ENCODE assay signal across 14 cellular contexts in genomic region chr12:50083301-50083700, GRCh38. TPM values are rescaled to one million over a fixed set of nuclear protein-coding genes. Genes with fewer than 3 reads are reported as not detected.
DNase-seq lines count a peak whose midpoint lies in the region; ATAC-seq and TF ChIP-seq lines count a peak whose summit lies in the region.
"Had no signal": no experiment of that assay in that cellular context is flagged by ENCODE, and none has a peak within 500 bp of the region (broad histone marks: within the 10 kb centered on the region; RNA-seq: fewer than 3 reads in every experiment).

No MANE protein-coding gene starts in this region.

- no peak overlapping the region for H2AFZ ChIP-seq in PC-9
- H2AFZ ChIP-seq: GM23248 had no signal

- H3K4me3 Mint-ChIP-seq in Calu3 (ENCODE audit: low read depth, unreplicated experiment) (peak overlapping the region; percentile 59), chondrocyte (ENCODE audit: unreplicated experiment) (peak overlapping the region; percentile 54), osteocyte (ENCODE audit: unreplicated experiment) (peak overlapping the region; percentile 69)

- no peaks in the 10 kb centered on the region for H3K36me3 ChIP-seq in PC-9 (ENCODE audit: low read depth)

- no peaks in the 10 kb centered on the region for H3K9me3 ChIP-seq in PC-9 (ENCODE audit: insufficient read depth, low read depth)
- H3K9me3 ChIP-seq: ascending aorta, gastrocnemius medialis, tibial artery had no signal

- H3K4me1 Mint-ChIP-seq in Calu3 (ENCODE audit: low read depth, unreplicated experiment), result peaks cover 6% of the 10 kb centered on the region
- H3K4me1 Mint-ChIP-seq in chondrocyte (ENCODE audit: low read depth), result peaks cover 37% of the 10 kb centered on the region
- H3K4me1 Mint-ChIP-seq in osteocyte (ENCODE audit: unreplicated experiment), result peaks cover 27% of the 10 kb centered on the region

- no peaks in the 10 kb centered on the region for H3K9me2 ChIP-seq in PC-9 (ENCODE audit: insufficient read depth)

- POLR2A ChIA-PET in PC-9 (lab: Charles Lee; ENCODE audit: unreplicated experiment), result no interaction called here

- H3K27me3 ChIP-seq in PC-9 (ENCODE audit: insufficient read depth, low read depth), result no peaks in the 10 kb centered on the region
- H3K27me3 ChIP-seq: ascending aorta, gastrocnemius medialis, tibial artery had no signal

- intact Hi-C loops in Calu3 (cut with micrococcal nuclease; ENCODE audit: unreplicated experiment), result no loop called here
- intact Hi-C loops in PC-9 (cut with micrococcal nuclease; ENCODE audit: unreplicated experiment), result loop anchor here (10.0 kb wide), 1 partner anchor 322 kb away; the partner anchor contains the start of gene LARP4

- H3K4me1 ChIP-seq in PC-9 (replicated peaks; ENCODE audit: insufficient read depth), result peaks cover 18% of the 10 kb centered on the region

- H3K27me3 Mint-ChIP-seq in Calu3 (ENCODE audit: unreplicated experiment) (no peaks in the 10 kb centered on the region), chondrocyte (ENCODE audit: low read depth) (no peaks in the 10 kb centered on the region), osteocyte (ENCODE audit: unreplicated experiment) (no peaks in the 10 kb centered on the region)

- TF ChIP-seq CTCF in Calu3 (IDR thresholded peaks at IDR 0.05; ENCODE audit: unreplicated experiment) (no peak), PC-9 (conservative IDR thresholded peaks at IDR 0.05) (no peak), chondrocyte (IDR thresholded peaks at IDR 0.05) (no peak), osteocyte (IDR thresholded peaks at IDR 0.05) (no peak)

- peaks cover 17% of the 10 kb centered on the region for H3K36me3 Mint-ChIP-seq in Calu3 (ENCODE audit: insufficient read depth, unreplicated experiment)
- peaks cover 5% of the 10 kb centered on the region for H3K36me3 Mint-ChIP-seq in chondrocyte (ENCODE audit: low read depth)
- peaks cover 12% of the 10 kb centered on the region for H3K36me3 Mint-ChIP-seq in osteocyte (ENCODE audit: unreplicated experiment)

- no TSS peak for BruUV-seq in Calu3 (replicated peaks; lab: Mats Ljungman, UMichigan)
- BruUV-seq in PC-9 (replicated peaks; lab: Mats Ljungman, UMichigan), result TSS peak; percentile 26

- peaks cover 12% of the 10 kb centered on the region for H3K79me2 ChIP-seq in PC-9 (ENCODE audit: low read depth)

- in situ Hi-C loops in ACHN (cut with HindIII; ENCODE audit: low pct_ligation_motif_present, low pct_unique_long_range_greater_than_20kb, low sequenced_read_pairs), result no loop called here

- H3K27ac Mint-ChIP-seq in Calu3 (ENCODE audit: unreplicated experiment) (peak overlapping the region; percentile 77), chondrocyte (ENCODE audit: unreplicated experiment) (peak overlapping the region; percentile 75), osteocyte (ENCODE audit: unreplicated experiment) (peak overlapping the region; percentile 91)

- no peak overlapping the region for H3K4me3 ChIP-seq in PC-9
- H3K4me3 ChIP-seq: ascending aorta, gastrocnemius medialis, GM23248, tibial artery had no signal

- H3K27ac ChIP-seq in PC-9, result no peak overlapping the region
- H3K27ac ChIP-seq: GM23248 had no signal

- CTCF ChIA-PET in Calu3 (lab: Charles Lee) (no interaction called here), PC-9 (lab: Charles Lee) (no interaction called here)

- no peak for ATAC-seq in GM19455 (IDR thresholded peaks at IDR 0.05; ENCODE audit: unreplicated experiment)
- ATAC-seq: gastrocnemius medialis had no signal

- no peak for DNase-seq in Calu3
- no peak for DNase-seq in PC-9
- DNase-seq in chondrocyte (ENCODE audit: low spot score), result no peak
- no peak for DNase-seq in osteocyte (ENCODE audit: extremely low spot score, unreplicated experiment)
- DNase-seq in ACHN, result no peak
- no peak for DNase-seq in anterior cingulate cortex (lab: John Stamatoyannopoulos, UW)
- DNase-seq: activated CD8-positive, alpha-beta memory T cell treated with anti-CD3 and anti-CD28 coated beads for 24 hours; effector CD4-positive, alpha-beta T cell; gastrocnemius medialis; GM23248; NCI-H2171; tibial artery had no signal

- no peaks in the 10 kb centered on the region for H4K20me1 ChIP-seq in PC-9 (ENCODE audit: insufficient read depth)

- H3K4me2 ChIP-seq in PC-9, result peak overlapping the region; percentile 99

- peaks cover 15% of the 10 kb centered on the region for H3F3A ChIP-seq in PC-9 (ENCODE audit: insufficient read depth, low read depth)

- H3K9me3 Mint-ChIP-seq in Calu3 (ENCODE audit: low read depth, unreplicated experiment) (no peaks in the 10 kb centered on the region), chondrocyte (ENCODE audit: low read depth) (no peaks in the 10 kb centered on the region), osteocyte (ENCODE audit: unreplicated experiment) (no peaks in the 10 kb centered on the region)

RNA-seq across cellular contexts. Expression of gene SMARCD1, which starts 1.8 kb away (rescaled TPM):
- total RNA-seq in Calu3 (2022) (36.9 and 40.9 TPM in 2 replicates), PC-9 (2021) (48.8 and 66.7 TPM in 2 replicates), chondrocyte (50.8 to 55.7 TPM (median 52.0 TPM) in 3 replicates), osteocyte (61.4 and 66.7 TPM in 2 replicates)

RNA-seq across cellular contexts. Expression of gene GPD1, which starts 20.5 kb away (rescaled TPM):
- 0.21 and 1.0 TPM in 2 replicates for total RNA-seq in Calu3 (2022)
- 0.24 and 1.0 TPM in 2 replicates for total RNA-seq in PC-9 (2021)
- 0.46 TPM in 1 of 3 replicates, not detected in the others for total RNA-seq in chondrocyte
- total RNA-seq in osteocyte, result 0.43 TPM in 1 of 2 replicates, not detected in the other
- total RNA-seq: GM23248 had no signal

RNA-seq across cellular contexts. Expression of gene ASIC1, which starts 25.9 kb away (rescaled TPM):
- total RNA-seq in Calu3 (2022) (3.5 and 4.1 TPM in 2 replicates), PC-9 (2021) (3.5 and 4.5 TPM in 2 replicates), chondrocyte (2.5 to 4.4 TPM (median 3.9 TPM) in 3 replicates), osteocyte (2.1 and 3.0 TPM in 2 replicates)
- total RNA-seq: ascending aorta had no signal

RNA-seq across cellular contexts. Expression of gene COX14, which starts 28.7 kb away (rescaled TPM):
- 37.1 and 39.7 TPM in 2 replicates for total RNA-seq in Calu3 (2022)
- total RNA-seq in PC-9 (2021), result 53.9 and 76.1 TPM in 2 replicates
- total RNA-seq in chondrocyte, result 37.8 to 53.1 TPM (median 44.7 TPM) in 3 replicates
- 41.5 and 54.9 TPM in 2 replicates for total RNA-seq in osteocyte

RNA-seq across cellular contexts. Expression of gene RACGAP1, which starts 58.0 kb away (rescaled TPM):
- 59.4 and 62.0 TPM in 2 replicates for total RNA-seq in Calu3 (2022)
- 108 and 112 TPM in 2 replicates for total RNA-seq in PC-9 (2021)
- 25.7 to 31.0 TPM (median 28.4 TPM) in 3 replicates for total RNA-seq in chondrocyte
- 25.9 and 28.3 TPM in 2 replicates for total RNA-seq in osteocyte
